ENCODE assay signal across 2 cellular contexts in genomic region chr15:52018244-52018643, GRCh38.
TF ChIP-seq lines count a peak whose summit lies in the region.

No MANE protein-coding gene starts in this region.

TF ChIP-seq in A549, 52 proteins besides CTCF, POLR2A, EP300 and RAD21:
- TF ChIP-seq MYC (IDR thresholded peaks at IDR 0.05; ENCODE audit: borderline replicate concordance, low read length): no peak
- TF ChIP-seq PHF8 (IDR thresholded peaks at IDR 0.05; ENCODE audit: borderline replicate concordance, low read depth): no peak
- TF ChIP-seq CHD2 (IDR thresholded peaks at IDR 0.05; ENCODE audit: low read length, partially characterized antibody): no peak
- no peak for TF ChIP-seq USF2 (IDR thresholded peaks at IDR 0.05)
- TF ChIP-seq FOSB (CRISPR knock-in tag; IDR thresholded peaks at IDR 0.05): no peak
- no peak for TF ChIP-seq KDM5A (IDR thresholded peaks at IDR 0.05)

TF ChIP-seq in K562, 482 proteins besides CTCF, POLR2A, EP300 and RAD21:
- no peak for TF ChIP-seq NCOA1 (IDR thresholded peaks at IDR 0.05; ENCODE audit: low read depth)
- TF ChIP-seq GATA2 (CRISPR knock-in tag; IDR thresholded peaks at IDR 0.05): no peak
- no peak for TF ChIP-seq NFATC3 (IDR thresholded peaks at IDR 0.05)
- TF ChIP-seq ZNF76 (CRISPR knock-in tag; IDR thresholded peaks at IDR 0.05; ENCODE audit: borderline replicate concordance): no peak
- no peak for TF ChIP-seq PRPF4 (IDR thresholded peaks at IDR 0.05; ENCODE audit: insufficient read depth, low read depth, low read length, poor library complexity, severe bottlenecking)
- no peak for TF ChIP-seq ARID3B (CRISPR knock-in tag; IDR thresholded peaks at IDR 0.05; ENCODE audit: borderline replicate concordance)
- TF ChIP-seq ZBTB9 (CRISPR knock-in tag; IDR thresholded peaks at IDR 0.05): no peak
- TF ChIP-seq ZNF175 (CRISPR knock-in tag; IDR thresholded peaks at IDR 0.05; ENCODE audit: low read depth): no peak
- no peak for TF ChIP-seq IRF2 (CRISPR knock-in tag; IDR thresholded peaks at IDR 0.05)
- TF ChIP-seq ZFPM2 (CRISPR knock-in tag; IDR thresholded peaks at IDR 0.05): no peak
- no peak for TF ChIP-seq HMBOX1 (IDR thresholded peaks at IDR 0.05)
- TF ChIP-seq KLF10 (CRISPR knock-in tag; IDR thresholded peaks at IDR 0.05): no peak
- no peak for TF ChIP-seq TAL1 (IDR thresholded peaks at IDR 0.05)
- TF ChIP-seq ZNF79 (CRISPR knock-in tag; IDR thresholded peaks at IDR 0.05; ENCODE audit: low read depth): no peak
- TF ChIP-seq ZNF280A (IDR thresholded peaks at IDR 0.05; ENCODE audit: low read depth, partially characterized antibody): no peak
